14 cellular contexts compared by ENCODE assay signal in the genomic region with DNA sequence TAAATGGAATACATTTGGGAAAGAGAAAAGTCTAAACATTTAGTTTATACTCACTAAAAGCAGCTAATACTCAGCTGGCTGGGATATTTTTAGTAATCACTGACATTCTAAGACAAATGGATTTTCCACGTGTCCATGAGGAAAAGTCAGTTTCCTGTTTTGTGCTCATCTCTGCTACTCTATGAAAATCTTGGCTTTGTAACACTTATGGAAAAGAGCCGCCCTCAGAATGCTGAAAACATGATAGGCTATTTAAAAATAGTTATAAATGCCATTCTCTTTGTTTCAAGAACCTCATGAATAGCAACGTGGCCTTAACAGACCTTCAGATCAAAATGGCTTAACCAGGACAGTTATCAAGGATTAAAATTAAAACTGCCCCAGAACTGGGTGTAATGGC. TPM values are rescaled to one million over a fixed set of nuclear protein-coding genes. Genes with fewer than 3 reads are reported as not detected.
DNase-seq lines count a peak whose midpoint lies in the region; ATAC-seq and TF ChIP-seq lines count a peak whose summit lies in the region.
"Had no signal": no experiment of that assay in that cellular context is flagged by ENCODE, and none has a peak within 500 bp of the region (broad histone marks: within the 10 kb centered on the region; RNA-seq: fewer than 3 reads in every experiment).

No MANE protein-coding gene starts in this region.

- peaks cover 43 to 46% (median 45%) of the 10 kb centered on the region in 3 donors for H3K36me3 ChIP-seq in skeletal muscle tissue (ENCODE audit: control insufficient read depth in 3 of 3, insufficient read depth in 3 of 3, low read length in 3 of 3)

- peaks cover 5% of the 10 kb centered on the region for H3K9me3 Mint-ChIP-seq in chondrocyte (ENCODE audit: low read depth)

- H3K4me1 ChIP-seq in skeletal muscle tissue (ENCODE audit: control insufficient read depth in 3 of 3, insufficient read depth in 3 of 3, low read length in 3 of 3): peaks cover 6 to 11% (median 7%) of the 10 kb centered on the region in 3 donors
- H3K4me1 ChIP-seq: BLaER1 had no signal

- no peak overlapping the region for H3K4me3 Mint-ChIP-seq in chondrocyte (ENCODE audit: unreplicated experiment)

- no peaks in the 10 kb centered on the region for H3K27me3 Mint-ChIP-seq in chondrocyte (ENCODE audit: low read depth)

- H3K9ac ChIP-seq in skeletal muscle tissue (ENCODE audit: low read depth in 1 of 3, low read length in 3 of 3): no peak overlapping the region
- H3K9ac ChIP-seq: BLaER1 had no signal

- peaks cover 53% of the 10 kb centered on the region for H3K36me3 Mint-ChIP-seq in chondrocyte (ENCODE audit: low read depth)

- DNase-seq in EH (ENCODE audit: low read depth) (peak; percentile 63), chondrocyte (ENCODE audit: low spot score) (no peak), left kidney (ENCODE audit: low read depth, low spot score) (peak; percentile 9), NCI-H774 (lab: John Stamatoyannopoulos, UW) (no peak), NCI-H510A treated with DMSO at 0.1 percent for 48 hours (lab: John Stamatoyannopoulos, UW) (no peak)
- no peak for DNase-seq in activated effector memory CD4-positive, alpha-beta T cell treated with anti-CD3 and anti-CD28 coated beads, Interleukin-2, amount 50 U/mL, for 16 hours
- DNase-seq: activated CD8-positive, alpha-beta memory T cell treated with anti-CD3 and anti-CD28 coated beads for 24 hours; activated naive CD4-positive, alpha-beta T cell treated with anti-CD3 and anti-CD28 coated beads, Interleukin-2, amount 50 U/mL, for 16 hours; EL; NCI-H2171; PC-3 had no signal

- no peak for TF ChIP-seq CTCF in chondrocyte (IDR thresholded peaks at IDR 0.05)

- peaks cover 24% of the 10 kb centered on the region for H3K4me1 Mint-ChIP-seq in chondrocyte (ENCODE audit: low read depth)

- H3K27ac Mint-ChIP-seq in chondrocyte (ENCODE audit: unreplicated experiment): peak overlapping the region; percentile 73

- H3K27me3 ChIP-seq in skeletal muscle tissue (ENCODE audit: control insufficient read depth in 3 of 3, insufficient read depth in 3 of 3, low read length in 3 of 3): no peaks in the 10 kb centered on the region
- H3K27me3 ChIP-seq: BLaER1 had no signal

- no peak for ATAC-seq in GM21423 (IDR thresholded peaks at IDR 0.05; ENCODE audit: unreplicated experiment)
- ATAC-seq: PC-3 had no signal

- H3K27ac ChIP-seq in skeletal muscle tissue (ENCODE audit: low read depth, low read length): peak overlapping the region; percentile 67
- H3K27ac ChIP-seq: BLaER1 had no signal

- no peaks in the 10 kb centered on the region for H3K9me3 ChIP-seq in skeletal muscle tissue (ENCODE audit: control insufficient read depth in 3 of 3, low read length in 3 of 3)
- H3K9me3 ChIP-seq: BLaER1 had no signal

- H3K4me3 ChIP-seq in skeletal muscle tissue (ENCODE audit: low read length in 3 of 3): no peak overlapping the region
- H3K4me3 ChIP-seq: BLaER1 had no signal

RNA-seq across cellular contexts. Expression of a gene that starts 29.9 kb away (rescaled TPM):
- total RNA-seq in chondrocyte: not detected in 3 replicates
- total RNA-seq in skeletal muscle tissue: 2.6 TPM
- total RNA-seq: PC-3 had no signal

RNA-seq across cellular contexts. Expression of a gene that starts 49.7 kb away (rescaled TPM):
- 5.0 to 7.1 TPM (median 5.8 TPM) in 3 replicates for total RNA-seq in chondrocyte
- total RNA-seq in skeletal muscle tissue: 5.7 TPM

Comparison
In these comparisons a context has a peak if more than half of its experiments do, and no peak if none do; other contexts are left out.
1. DNase-seq: peak in EH (single experiment) and left kidney (single experiment); none in chondrocyte (single experiment), activated effector memory CD4-positive, alpha-beta T cell treated with anti-CD3 and anti-CD28 coated beads, Interleukin-2, amount 50 U/mL, for 16 hours (single experiment), NCI-H774 (single experiment) and NCI-H510A treated with DMSO at 0.1 percent for 48 hours (single experiment).